ENCODE assay signal across 29 cellular contexts in genomic region chr1:235483090-235483489, GRCh38.
"Had no signal": no experiment of that assay in that cellular context is flagged by ENCODE, and none has a peak within 500 bp of the region (broad histone marks: within the 10 kb centered on the region; RNA-seq: fewer than 3 reads in every experiment).

No MANE protein-coding gene starts in this region.

- H3K27ac Mint-ChIP-seq: dendritic cell treated with granulocyte-macrophage colony-stimulating factor and Interleukin-4, amounts not matched to agents 40 ng/mL and 50 ng/mL, for 4 days; effector memory CD8-positive, alpha-beta T cell; endodermal cell had no signal

- H3K4me1 Mint-ChIP-seq: endodermal cell had no signal

- H3K4me1 ChIP-seq: esophagus muscularis mucosa, esophagus squamous epithelium, foreskin keratinocyte, gastrocnemius medialis, gastroesophageal sphincter, heart left ventricle, heart right ventricle had no signal

- H3K4me3 Mint-ChIP-seq: dendritic cell treated with granulocyte-macrophage colony-stimulating factor and Interleukin-4, amounts not matched to agents 40 ng/mL and 50 ng/mL, for 4 days; effector memory CD8-positive, alpha-beta T cell; endodermal cell had no signal

- H3K27ac ChIP-seq: colonic mucosa, coronary artery, dorsolateral prefrontal cortex, epithelial cell of prostate, esophagus muscularis mucosa, esophagus squamous epithelium, foreskin keratinocyte, gastrocnemius medialis, gastroesophageal sphincter, heart left ventricle, heart right ventricle had no signal

- FAIRE-seq: colon, endometrium, endothelial cell of umbilical vein, frontal cortex had no signal

- H3K27me3 ChIP-seq: colonic mucosa, dorsolateral prefrontal cortex, esophagus muscularis mucosa, esophagus squamous epithelium, foreskin keratinocyte, gastrocnemius medialis, gastroesophageal sphincter, heart left ventricle, heart right ventricle had no signal

- H3K9me3 ChIP-seq: colonic mucosa, esophagus muscularis mucosa, esophagus squamous epithelium, gastrocnemius medialis, gastroesophageal sphincter had no signal

- H3K9me3 Mint-ChIP-seq: dendritic cell treated with granulocyte-macrophage colony-stimulating factor and Interleukin-4, amounts not matched to agents 40 ng/mL and 50 ng/mL, for 4 days; effector memory CD8-positive, alpha-beta T cell; endodermal cell had no signal

- H3K27me3 Mint-ChIP-seq: dendritic cell treated with granulocyte-macrophage colony-stimulating factor and Interleukin-4, amounts not matched to agents 40 ng/mL and 50 ng/mL, for 4 days; effector memory CD8-positive, alpha-beta T cell had no signal

- DNase-seq: colonic mucosa; cortex of kidney; dermis blood vessel endothelial cell; dorsolateral prefrontal cortex; effector CD4-positive, alpha-beta T cell; effector CD8-positive, alpha-beta T cell; effector memory CD4-positive, alpha-beta T cell; effector memory CD8-positive, alpha-beta T cell; endodermal cell; erythroblast; esophagus squamous epithelium; foreskin fibroblast; foreskin keratinocyte; foreskin melanocyte; gastrocnemius medialis; glutamatergic neuron; head of caudate nucleus; heart left ventricle; heart right ventricle had no signal

- H3K4me3 ChIP-seq: colonic mucosa, coronary artery, dorsolateral prefrontal cortex, esophagus muscularis mucosa, esophagus squamous epithelium, gastrocnemius medialis, gastroesophageal sphincter, heart left ventricle, heart right ventricle had no signal

- ATAC-seq: effector memory CD8-positive, alpha-beta T cell; esophagus mucosa; foreskin keratinocyte; gastrocnemius medialis; gastroesophageal sphincter; heart left ventricle; heart right ventricle had no signal
